18 cellular contexts compared by ENCODE assay signal in genomic region chr11:12577746-12578644, GRCh38.
A peak's percentile ranks its signal among the peaks of the same experiment; 100 is the strongest.
DNase-seq lines count a peak whose midpoint lies in the region; ATAC-seq and TF ChIP-seq lines count a peak whose summit lies in the region.
"Had no signal": no experiment of that assay in that cellular context is flagged by ENCODE, and none has a peak within 500 bp of the region (broad histone marks: within the 10 kb centered on the region; RNA-seq: fewer than 3 reads in every experiment).

No MANE protein-coding gene starts in this region.

- ATAC-seq in HG02852 (IDR thresholded peaks at IDR 0.05; ENCODE audit: unreplicated experiment) (no peak), GM18502 (IDR thresholded peaks at IDR 0.05; ENCODE audit: poor library complexity, unreplicated experiment) (no peak), GM21390 (IDR thresholded peaks at IDR 0.05; ENCODE audit: unreplicated experiment) (no peak)
- ATAC-seq: activated T-cell treated with anti-CD3 and anti-CD28 coated beads, Interleukin-2, amount 50 U/mL, for 4 hours; gastrocnemius medialis had no signal

- H3K36me3 Mint-ChIP-seq in glutamatergic neuron (ENCODE audit: unreplicated experiment) = no peaks in the 10 kb centered on the region
- H3K36me3 Mint-ChIP-seq: activated CD4-positive, alpha-beta memory T cell treated with anti-CD3 and anti-CD28 coated beads for 36 hours; activated naive CD8-positive, alpha-beta T cell treated with anti-CD3 and anti-CD28 coated beads, Interleukin-2, amount 10 ng/mL, durations not matched to agents 7 days and 5 days had no signal

- H3K9me3 Mint-ChIP-seq in glutamatergic neuron (ENCODE audit: unreplicated experiment) = no peaks in the 10 kb centered on the region
- H3K9me3 Mint-ChIP-seq: activated CD4-positive, alpha-beta memory T cell treated with anti-CD3 and anti-CD28 coated beads for 36 hours; activated naive CD8-positive, alpha-beta T cell treated with anti-CD3 and anti-CD28 coated beads, Interleukin-2, amount 10 ng/mL, durations not matched to agents 7 days and 5 days; nephron progenitor cell had no signal

- H3K27me3 Mint-ChIP-seq in glutamatergic neuron (ENCODE audit: unreplicated experiment) = no peaks in the 10 kb centered on the region

- no peak overlapping the region for H3K4me3 Mint-ChIP-seq in glutamatergic neuron (ENCODE audit: unreplicated experiment)
- H3K4me3 Mint-ChIP-seq: activated CD4-positive, alpha-beta memory T cell treated with anti-CD3 and anti-CD28 coated beads for 36 hours; activated naive CD8-positive, alpha-beta T cell treated with anti-CD3 and anti-CD28 coated beads, Interleukin-2, amount 10 ng/mL, durations not matched to agents 7 days and 5 days; activated T-cell treated with anti-CD3 and anti-CD28 coated beads, Interleukin-2, amount 50 U/mL, for 4 hours; nephron progenitor cell had no signal

- in situ Hi-C loops in Caki2 (cut with HindIII; ENCODE audit: low pct_unique_long_range_greater_than_20kb, low sequenced_read_pairs) (no loop called here), SK-MEL-5 (cut with HindIII; ENCODE audit: low pct_unique_long_range_greater_than_20kb, low sequenced_read_pairs) (no loop called here)

- H3K27ac Mint-ChIP-seq in glutamatergic neuron (ENCODE audit: unreplicated experiment) = no peak overlapping the region
- H3K27ac Mint-ChIP-seq: activated CD4-positive, alpha-beta memory T cell treated with anti-CD3 and anti-CD28 coated beads for 36 hours; activated naive CD8-positive, alpha-beta T cell treated with anti-CD3 and anti-CD28 coated beads, Interleukin-2, amount 10 ng/mL, durations not matched to agents 7 days and 5 days; nephron progenitor cell had no signal

- H3K4me1 Mint-ChIP-seq in glutamatergic neuron (ENCODE audit: low read depth, unreplicated experiment) = peaks cover 5% of the 10 kb centered on the region
- H3K4me1 Mint-ChIP-seq: activated naive CD8-positive, alpha-beta T cell treated with anti-CD3 and anti-CD28 coated beads, Interleukin-2, amount 10 ng/mL, durations not matched to agents 7 days and 5 days had no signal

- TF ChIP-seq CTCF in glutamatergic neuron (IDR thresholded peaks at IDR 0.05; ENCODE audit: partially characterized antibody, unreplicated experiment) = peak; percentile 12

- DNase-seq in Caki2 (ENCODE audit: low read depth) (peak; percentile 44), HCEC 1CT (peak; percentile 11), SK-MEL-5 (ENCODE audit: low read depth, low spot score) (peak; percentile 40), glutamatergic neuron (no peak), NOMO-1 treated with DMSO at 0.1 percent for 48 hours (lab: John Stamatoyannopoulos, UW; ENCODE audit: unreplicated experiment) (no peak)
- DNase-seq: activated CD4-positive, alpha-beta memory T cell treated with anti-CD3 and anti-CD28 coated beads for 36 hours; activated naive CD8-positive, alpha-beta T cell treated with anti-CD3 and anti-CD28 coated beads, Interleukin-2, amount 10 ng/mL, durations not matched to agents 7 days and 5 days; activated T-cell treated with anti-CD3 and anti-CD28 coated beads, Interleukin-2, amount 50 U/mL, for 4 hours; cerebellar nuclear complex; gastrocnemius medialis; MV-4-11; NCI-H2107; nephron progenitor cell; retina; SJCRH30 had no signal

Comparison
In these comparisons a context has a peak if more than half of its experiments do, and no peak if none do; other contexts are left out.
1. DNase-seq: peak in Caki2 (single experiment), HCEC 1CT (single experiment) and SK-MEL-5 (single experiment); none in glutamatergic neuron (single experiment) and NOMO-1 treated with DMSO at 0.1 percent for 48 hours (single experiment).